Comparison of ENCODE assay signal across 8 cellular contexts in genomic region chr10:79347894-79348639, GRCh38. TPM values are rescaled to one million over a fixed set of nuclear protein-coding genes. Genes with fewer than 3 reads are reported as not detected.
A peak's percentile ranks its signal among the peaks of the same experiment; 100 is the strongest.
DNase-seq lines count a peak whose midpoint lies in the region; ATAC-seq and TF ChIP-seq lines count a peak whose summit lies in the region.

No MANE protein-coding gene starts in this region.

- no peaks in the 10 kb centered on the region for H3F3A ChIP-seq in PC-3 (ENCODE audit: low read length, unreplicated experiment)

- TSS peak; percentile 37 for BruUV-seq in PC-3 (replicated peaks; lab: Mats Ljungman, UMichigan)

- peak overlapping the region; percentile 87 for H3K9ac ChIP-seq in PC-3 (ENCODE audit: low read length)

- CTCF ChIA-PET in PC-3 (lab: Charles Lee) = interaction anchor here (0.5 to 1.9 kb wide), 5 partner anchors 10 to 800 kb away, joined by 3 to 15 read pairs (median 3); no protein-coding TSS in a partner anchor

- H3K36me3 ChIP-seq in PC-3 (ENCODE audit: low read depth, low read length) = peaks cover 48% of the 10 kb centered on the region
- no peaks in the 10 kb centered on the region for H3K36me3 ChIP-seq in testis (ENCODE audit: low read depth, missing control alignments)

- intact Hi-C loops in PC-3 (cut with micrococcal nuclease) = loop anchor here (1.0 to 2.0 kb wide), 6 partner anchors 15 to 154 kb away; no protein-coding TSS in a partner anchor
- intact Hi-C loops in testis (cut with DNase I; ENCODE audit: low total_unique reads) = no loop called here

- H3K27me3 ChIP-seq in PC-3 (ENCODE audit: low read length) (no peaks in the 10 kb centered on the region), testis (no peaks in the 10 kb centered on the region)

- no peaks in the 10 kb centered on the region for H3K9me3 ChIP-seq in PC-3 (ENCODE audit: low read length)
- H3K9me3 ChIP-seq in testis = no peaks in the 10 kb centered on the region

- TF ChIP-seq CTCF in PC-3 (conservative IDR thresholded peaks at IDR 0.05; ENCODE audit: low read depth, low read length) = no peak; the same call in 1 of the 2 replicates
- TF ChIP-seq CTCF in foreskin fibroblast (IDR thresholded peaks at IDR 0.05; ENCODE audit: low read depth, low read length) = no peak
- TF ChIP-seq CTCF in omental fat pad (IDR thresholded peaks at IDR 0.05) = no peak
- TF ChIP-seq CTCF in testis (IDR thresholded peaks at IDR 0.05) = peak in 1 of 3 experiments; percentile 9

- POLR2A ChIA-PET in PC-3 (lab: Charles Lee; ENCODE audit: unreplicated experiment) = no interaction called here

- DNase-seq in AG08395 (ENCODE audit: low spot score) (peak; percentile 67), PC-3 (peak; percentile 90), foreskin fibroblast (peak; percentile 65 to 86), omental fat pad (ENCODE audit: low spot score) (peak; percentile 41), testis (peak; percentile 64)
- DNase-seq in activated effector memory CD4-positive, alpha-beta T cell treated with Interleukin-2 at 50 U/mL for 16 hours = peak; percentile 65

- peak overlapping the region; percentile 82 for H3K4me2 ChIP-seq in PC-3 (ENCODE audit: low read length)

- TF ChIP-seq POLR2A in testis (IDR thresholded peaks at IDR 0.05) = no peak

- H3K27ac ChIP-seq in PC-3 (ENCODE audit: low read length) (peak overlapping the region; percentile 69), testis (peak overlapping the region; percentile 63 to 88)

- ATAC-seq in GM18861 (IDR thresholded peaks at IDR 0.05; ENCODE audit: unreplicated experiment) (peak; percentile 61), HG03045 (IDR thresholded peaks at IDR 0.05; ENCODE audit: unreplicated experiment) (peak; percentile 80), PC-3 (peak; percentile 62), omental fat pad (ENCODE audit: low FRiP score) (peak; percentile 64)

- H2AFZ ChIP-seq in PC-3 (ENCODE audit: low read length) = peak overlapping the region; percentile 60

- WGBS in testis, 2 donors = 7 to 27% methylated on average over 8 to 34 of the region's 34 CpGs

- H3K4me3 ChIP-seq in PC-3 (ENCODE audit: low read length) = peak overlapping the region; percentile 69
- peak overlapping the region; percentile 82 to 83 for H3K4me3 ChIP-seq in foreskin fibroblast (ENCODE audit: low read depth in 1 of 2, low read length in 2 of 2)
- peak overlapping the region; percentile 85 to 87 for H3K4me3 ChIP-seq in testis

- H3K4me1 ChIP-seq in PC-3 (ENCODE audit: insufficient read depth, low read length) = peaks cover 37% of the 10 kb centered on the region
- H3K4me1 ChIP-seq in testis = peaks cover 24% of the 10 kb centered on the region

- H3K79me2 ChIP-seq in PC-3 (ENCODE audit: low read length) = peaks cover 56% of the 10 kb centered on the region

- no peaks in the 10 kb centered on the region for H3K9me2 ChIP-seq in PC-3 (replicated peaks; ENCODE audit: low read length)

- H4K20me1 ChIP-seq in PC-3 (ENCODE audit: low read length) = peaks cover 51% of the 10 kb centered on the region

RNA-seq across cellular contexts. Expression of gene PPIF, which starts 0.8 kb away (rescaled TPM):
- 381 and 472 TPM in 2 replicates for total RNA-seq in PC-3 (2014; rRNA removed)
- total RNA-seq in omental fat pad = 100 to 1,000 TPM in 2 of 4 donors, 10 to 100 TPM in 2; 34.2 to 141 (median 94.5) TPM
- total RNA-seq in testis = 100 to 1,000 TPM in 1 of 2 donors, 10 to 100 TPM in 1; 82.1 to 106 TPM
- 80.1 TPM for polyA plus RNA-seq in testis (ENCODE audit: insufficient read depth, low read depth, low replicate concordance)

Comparison
In these comparisons a context has a peak if more than half of its experiments do, and no peak if none do; other contexts are left out.
1. Peak in every context shown above with its lines: DNase-seq, ATAC-seq, H3K4me3 ChIP-seq and H3K27ac ChIP-seq.